Comparison of ENCODE assay signal across 27 cellular contexts in genomic region chr2:138176862-138177439, GRCh38.
"Had no signal": no experiment of that assay in that cellular context is flagged by ENCODE, and none has a peak within 500 bp of the region (broad histone marks: within the 10 kb centered on the region; RNA-seq: fewer than 3 reads in every experiment).

No MANE protein-coding gene starts in this region.

- H3K27me3 ChIP-seq: ascending aorta, cardiac muscle cell had no signal

- ATAC-seq: activated CD8-positive, alpha-beta T cell treated with anti-CD3 and anti-CD28 coated beads for 36 hours; activated naive CD8-positive, alpha-beta T cell treated with anti-CD3 and anti-CD28 coated beads, Interleukin-2, amount 50 U/mL, for 24 hours had no signal

- H3K36me3 ChIP-seq: ascending aorta, cardiac muscle cell had no signal

- H3K27ac ChIP-seq: ascending aorta, cardiac muscle cell, VCaP had no signal

- H3K4me3 ChIP-seq: ascending aorta, cardiac muscle cell had no signal

- H3K4me1 ChIP-seq: ascending aorta had no signal

- H3K9me3 ChIP-seq: ascending aorta had no signal

- DNase-seq: activated B cell treated with CpG ODN at 0.5 μM for 24 hours; activated CD4-positive, alpha-beta memory T cell treated with anti-CD3 and anti-CD28 coated beads for 36 hours; activated CD4-positive, alpha-beta T cell treated with anti-CD3 and anti-CD28 coated beads for 4 hours; activated CD4-positive, alpha-beta T cell treated with anti-CD3 and anti-CD28 coated beads, Interleukin-2, amount 10 ng/mL, durations not matched to agents 24 days and 14 days; activated CD4-positive, alpha-beta T cell treated with anti-CD3 and anti-CD28 coated beads, Interleukin-2, amount 50 U/mL, for 1 hour; activated CD4-positive, alpha-beta T cell treated with anti-CD3 and anti-CD28 coated beads, Interleukin-2, amount 50 U/mL, for 4 hours; activated CD4-positive, CD25-positive, alpha-beta regulatory T cell treated with anti-CD3 and anti-CD28 coated beads, Interleukin-2, amount 50 U/mL, for 72 hours; activated CD8-positive, alpha-beta memory T cell treated with anti-CD3 and anti-CD28 coated beads, Interleukin-2, amount 50 U/mL, for 48 hours; activated CD8-positive, alpha-beta T cell treated with anti-CD3 and anti-CD28 coated beads for 36 hours; activated effector memory CD4-positive, alpha-beta T cell treated with Interleukin-2 at 50 U/mL for 16 hours; activated gamma-delta T cell; activated naive CD4-positive, alpha-beta T cell treated with anti-CD3 and anti-CD28 coated beads, Interleukin-2, amount 10 ng/mL, durations not matched to agents 7 days and 5 days; activated naive CD4-positive, alpha-beta T cell treated with Interleukin-2 at 50 U/mL for 16 hours; activated naive CD8-positive, alpha-beta T cell treated with anti-CD3 and anti-CD28 coated beads, Interleukin-2, amount 10 ng/mL, durations not matched to agents 7 days and 5 days; activated naive CD8-positive, alpha-beta T cell treated with anti-CD3 and anti-CD28 coated beads, Interleukin-2, amount 50 U/mL, for 24 hours; activated T-cell treated with anti-CD3 and anti-CD28 coated beads, Interleukin-2, amount 50 U/mL, for 24 hours; activated T-cell treated with anti-CD3 and anti-CD28 coated beads, Interleukin-2, amount 50 U/mL, for 48 hours; amygdala; anterior cingulate cortex; caudate nucleus; cerebellar nuclear complex; T-helper 1 cell; T-helper 2 cell; T-helper 9 cell had no signal
